Comparison of ENCODE assay signal across 1 cellular context in the genomic region with DNA sequence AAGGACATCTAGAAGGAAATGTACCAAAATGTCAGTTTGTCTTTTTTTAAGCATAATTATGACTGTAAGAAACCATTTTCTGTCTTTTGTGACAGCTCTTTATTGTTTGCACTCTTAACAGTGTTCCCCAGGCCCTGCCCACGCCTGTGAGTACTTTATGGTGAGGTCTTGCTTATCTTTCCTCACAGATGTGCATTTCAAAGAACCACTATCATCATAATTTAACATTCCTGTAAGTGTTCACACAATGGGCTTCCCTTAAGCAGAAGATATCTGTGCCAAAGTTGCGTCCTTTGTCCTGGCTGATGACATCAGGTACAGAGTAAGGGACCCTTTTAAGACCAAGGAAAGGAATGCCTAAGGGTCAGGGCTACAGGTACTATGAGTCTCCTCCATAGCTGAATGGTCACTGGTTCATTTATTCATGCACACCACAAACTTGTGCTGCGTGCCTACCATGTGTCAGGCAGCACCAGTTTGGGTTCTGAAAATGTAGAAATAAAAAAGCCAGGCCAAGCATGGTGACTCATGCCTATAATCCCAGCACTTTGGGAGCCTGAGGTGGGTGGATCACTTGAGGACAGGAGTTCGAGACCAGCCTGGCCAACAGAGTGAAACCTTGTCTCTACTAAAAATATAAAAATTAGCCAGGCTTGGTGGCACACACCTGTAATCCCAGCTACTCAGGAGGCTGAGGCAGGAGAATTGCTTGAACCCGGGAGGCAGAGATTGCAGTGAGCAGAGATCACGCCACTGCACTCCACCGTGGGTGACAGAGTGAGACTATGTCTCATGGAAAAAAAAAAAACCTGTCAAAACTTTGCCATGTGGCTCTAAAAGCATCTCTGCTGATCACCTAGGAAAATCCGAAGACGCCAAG.
A peak's percentile ranks its signal among the peaks of the same experiment; 100 is the strongest.
TF ChIP-seq lines count a peak whose summit lies in the region.

No MANE protein-coding gene starts in this region.

TF ChIP-seq in K562, 482 proteins besides CTCF, POLR2A, EP300 and RAD21 (continued from another document and continues in another):
- TF ChIP-seq, protein P1, sequence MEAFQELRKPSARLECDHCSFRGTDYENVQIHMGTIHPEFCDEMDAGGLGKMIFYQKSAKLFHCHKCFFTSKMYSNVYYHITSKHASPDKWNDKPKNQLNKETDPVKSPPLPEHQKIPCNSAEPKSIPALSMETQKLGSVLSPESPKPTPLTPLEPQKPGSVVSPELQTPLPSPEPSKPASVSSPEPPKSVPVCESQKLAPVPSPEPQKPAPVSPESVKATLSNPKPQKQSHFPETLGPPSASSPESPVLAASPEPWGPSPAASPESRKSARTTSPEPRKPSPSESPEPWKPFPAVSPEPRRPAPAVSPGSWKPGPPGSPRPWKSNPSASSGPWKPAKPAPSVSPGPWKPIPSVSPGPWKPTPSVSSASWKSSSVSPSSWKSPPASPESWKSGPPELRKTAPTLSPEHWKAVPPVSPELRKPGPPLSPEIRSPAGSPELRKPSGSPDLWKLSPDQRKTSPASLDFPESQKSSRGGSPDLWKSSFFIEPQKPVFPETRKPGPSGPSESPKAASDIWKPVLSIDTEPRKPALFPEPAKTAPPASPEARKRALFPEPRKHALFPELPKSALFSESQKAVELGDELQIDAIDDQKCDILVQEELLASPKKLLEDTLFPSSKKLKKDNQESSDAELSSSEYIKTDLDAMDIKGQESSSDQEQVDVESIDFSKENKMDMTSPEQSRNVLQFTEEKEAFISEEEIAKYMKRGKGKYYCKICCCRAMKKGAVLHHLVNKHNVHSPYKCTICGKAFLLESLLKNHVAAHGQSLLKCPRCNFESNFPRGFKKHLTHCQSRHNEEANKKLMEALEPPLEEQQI (IDR thresholded peaks at IDR 0.05), result peak; percentile 97
- TF ChIP-seq NR3C1 (CRISPR knock-in tag; IDR thresholded peaks at IDR 0.05) (no peak), ZNF197 (CRISPR knock-in tag; IDR thresholded peaks at IDR 0.05; ENCODE audit: low read depth) (0 out of 2 replicates have a peak, but pooled peaks have one; percentile 28), MYNN (IDR thresholded peaks at IDR 0.05) (peak; percentile 94), MYNN (CRISPR knock-in tag; IDR thresholded peaks at IDR 0.05) (no peak), TFAM (CRISPR knock-in tag; conservative IDR thresholded peaks at IDR 0.05) (no peak), HLTF (IDR thresholded peaks at IDR 0.05) (no peak), XRCC5 (IDR thresholded peaks at IDR 0.05; ENCODE audit: low read depth, low read length) (no peak), ZNF75A (CRISPR knock-in tag; IDR thresholded peaks at IDR 0.05) (no peak), MYBL2 (IDR thresholded peaks at IDR 0.05; ENCODE audit: low read depth) (no peak), MYBL2 (CRISPR knock-in tag; IDR thresholded peaks at IDR 0.05; ENCODE audit: borderline replicate concordance) (no peak), OTX1 (CRISPR knock-in tag; IDR thresholded peaks at IDR 0.05) (no peak), ZC3H8 (IDR thresholded peaks at IDR 0.05) (no peak), GABPB2 (CRISPR knock-in tag; conservative IDR thresholded peaks at IDR 0.05) (no peak), RBBP5 (IDR thresholded peaks at IDR 0.05; ENCODE audit: borderline replicate concordance, insufficient read depth, low read length, poor library complexity, severe bottlenecking) (peak; percentile 85), ZNF830 (CRISPR knock-in tag; IDR thresholded peaks at IDR 0.05) (no peak), ZNF3 (CRISPR knock-in tag; IDR thresholded peaks at IDR 0.05) (0 out of 2 replicates have a peak, but pooled peaks have one; percentile 9), STAT5B (CRISPR knock-in tag; IDR thresholded peaks at IDR 0.05) (no peak), KLF6 (CRISPR knock-in tag; IDR thresholded peaks at IDR 0.05; ENCODE audit: borderline replicate concordance) (no peak), CBX2 (IDR thresholded peaks at IDR 0.05; ENCODE audit: insufficient read depth, low read length, poor library complexity, severe bottlenecking) (no peak), ZNF785 (CRISPR knock-in tag; IDR thresholded peaks at IDR 0.05) (no peak), KDM2B (CRISPR knock-in tag; IDR thresholded peaks at IDR 0.05) (no peak), TOE1 (IDR thresholded peaks at IDR 0.05; ENCODE audit: borderline replicate concordance) (peak; percentile 69; the same call in 1 of the 2 replicates), TOE1 (CRISPR knock-in tag; IDR thresholded peaks at IDR 0.05; ENCODE audit: borderline replicate concordance, low read depth) (no peak), SMAD3 (CRISPR knock-in tag; conservative IDR thresholded peaks at IDR 0.05) (no peak), CSDE1 (IDR thresholded peaks at IDR 0.05) (no peak), POLR2AphosphoS2 (IDR thresholded peaks at IDR 0.05; ENCODE audit: low read length) (no peak), ZSCAN29 (IDR thresholded peaks at IDR 0.05) (no peak), SPI1 (IDR thresholded peaks at IDR 0.05; ENCODE audit: borderline replicate concordance, low read depth, low read length) (0 out of 2 replicates have a peak, but pooled peaks have one; percentile 2), CHD2 (IDR thresholded peaks at IDR 0.05; ENCODE audit: low read depth, low read length) (no peak; the same call in 1 of the 2 replicates), BCL6 (CRISPR knock-in tag; IDR thresholded peaks at IDR 0.05) (no peak), FOXK1 (CRISPR knock-in tag; IDR thresholded peaks at IDR 0.05; ENCODE audit: borderline replicate concordance) (no peak), CBFB (CRISPR knock-in tag; IDR thresholded peaks at IDR 0.05) (no peak; the same call in 1 of the 2 replicates), PURB (CRISPR knock-in tag; IDR thresholded peaks at IDR 0.05; ENCODE audit: low read depth) (no peak), ZNF121 (CRISPR knock-in tag; conservative IDR thresholded peaks at IDR 0.05) (no peak), RUNX1 (IDR thresholded peaks at IDR 0.05; ENCODE audit: low read depth) (0 out of 2 replicates have a peak, but pooled peaks have one; percentile 54), SRSF7 (optimal IDR thresholded peaks at IDR 0.05; ENCODE audit: low read depth, low read length) (no peak), FOXK2 (conservative IDR thresholded peaks at IDR 0.05 in 1 of 2, IDR thresholded peaks at IDR 0.05 in 1 of 2; ENCODE audit: low read depth in 2 of 2) (peak; percentile 59 to 67; a peak in 2 of 4 replicates)
- TF ChIP-seq, protein P2, sequence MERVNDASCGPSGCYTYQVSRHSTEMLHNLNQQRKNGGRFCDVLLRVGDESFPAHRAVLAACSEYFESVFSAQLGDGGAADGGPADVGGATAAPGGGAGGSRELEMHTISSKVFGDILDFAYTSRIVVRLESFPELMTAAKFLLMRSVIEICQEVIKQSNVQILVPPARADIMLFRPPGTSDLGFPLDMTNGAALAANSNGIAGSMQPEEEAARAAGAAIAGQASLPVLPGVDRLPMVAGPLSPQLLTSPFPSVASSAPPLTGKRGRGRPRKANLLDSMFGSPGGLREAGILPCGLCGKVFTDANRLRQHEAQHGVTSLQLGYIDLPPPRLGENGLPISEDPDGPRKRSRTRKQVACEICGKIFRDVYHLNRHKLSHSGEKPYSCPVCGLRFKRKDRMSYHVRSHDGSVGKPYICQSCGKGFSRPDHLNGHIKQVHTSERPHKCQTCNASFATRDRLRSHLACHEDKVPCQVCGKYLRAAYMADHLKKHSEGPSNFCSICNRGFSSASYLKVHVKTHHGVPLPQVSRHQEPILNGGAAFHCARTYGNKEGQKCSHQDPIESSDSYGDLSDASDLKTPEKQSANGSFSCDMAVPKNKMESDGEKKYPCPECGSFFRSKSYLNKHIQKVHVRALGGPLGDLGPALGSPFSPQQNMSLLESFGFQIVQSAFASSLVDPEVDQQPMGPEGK (CRISPR knock-in tag; IDR thresholded peaks at IDR 0.05; ENCODE audit: borderline replicate concordance), result no peak
- TF ChIP-seq, protein P3, sequence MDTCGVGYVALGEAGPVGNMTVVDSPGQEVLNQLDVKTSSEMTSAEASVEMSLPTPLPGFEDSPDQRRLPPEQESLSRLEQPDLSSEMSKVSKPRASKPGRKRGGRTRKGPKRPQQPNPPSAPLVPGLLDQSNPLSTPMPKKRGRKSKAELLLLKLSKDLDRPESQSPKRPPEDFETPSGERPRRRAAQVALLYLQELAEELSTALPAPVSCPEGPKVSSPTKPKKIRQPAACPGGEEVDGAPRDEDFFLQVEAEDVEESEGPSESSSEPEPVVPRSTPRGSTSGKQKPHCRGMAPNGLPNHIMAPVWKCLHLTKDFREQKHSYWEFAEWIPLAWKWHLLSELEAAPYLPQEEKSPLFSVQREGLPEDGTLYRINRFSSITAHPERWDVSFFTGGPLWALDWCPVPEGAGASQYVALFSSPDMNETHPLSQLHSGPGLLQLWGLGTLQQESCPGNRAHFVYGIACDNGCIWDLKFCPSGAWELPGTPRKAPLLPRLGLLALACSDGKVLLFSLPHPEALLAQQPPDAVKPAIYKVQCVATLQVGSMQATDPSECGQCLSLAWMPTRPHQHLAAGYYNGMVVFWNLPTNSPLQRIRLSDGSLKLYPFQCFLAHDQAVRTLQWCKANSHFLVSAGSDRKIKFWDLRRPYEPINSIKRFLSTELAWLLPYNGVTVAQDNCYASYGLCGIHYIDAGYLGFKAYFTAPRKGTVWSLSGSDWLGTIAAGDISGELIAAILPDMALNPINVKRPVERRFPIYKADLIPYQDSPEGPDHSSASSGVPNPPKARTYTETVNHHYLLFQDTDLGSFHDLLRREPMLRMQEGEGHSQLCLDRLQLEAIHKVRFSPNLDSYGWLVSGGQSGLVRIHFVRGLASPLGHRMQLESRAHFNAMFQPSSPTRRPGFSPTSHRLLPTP (IDR thresholded peaks at IDR 0.05; ENCODE audit: borderline replicate concordance, extremely low read depth, insufficient read length), result no peak
- TF ChIP-seq, protein P4, sequence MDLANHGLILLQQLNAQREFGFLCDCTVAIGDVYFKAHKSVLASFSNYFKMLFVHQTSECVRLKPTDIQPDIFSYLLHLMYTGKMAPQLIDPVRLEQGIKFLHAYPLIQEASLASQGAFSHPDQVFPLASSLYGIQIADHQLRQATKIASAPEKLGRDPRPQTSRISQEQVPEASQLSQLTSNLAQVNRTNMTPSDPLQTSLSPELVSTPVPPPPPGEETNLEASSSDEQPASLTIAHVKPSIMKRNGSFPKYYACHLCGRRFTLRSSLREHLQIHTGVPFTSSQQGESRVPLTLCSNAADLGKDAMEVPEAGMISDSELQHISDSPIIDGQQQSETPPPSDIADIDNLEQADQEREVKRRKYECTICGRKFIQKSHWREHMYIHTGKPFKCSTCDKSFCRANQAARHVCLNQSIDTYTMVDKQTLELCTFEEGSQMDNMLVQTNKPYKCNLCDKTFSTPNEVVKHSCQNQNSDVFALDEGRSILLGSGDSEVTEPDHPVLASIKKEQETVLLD (IDR thresholded peaks at IDR 0.05), result peak; percentile 86
- TF ChIP-seq, protein P5, sequence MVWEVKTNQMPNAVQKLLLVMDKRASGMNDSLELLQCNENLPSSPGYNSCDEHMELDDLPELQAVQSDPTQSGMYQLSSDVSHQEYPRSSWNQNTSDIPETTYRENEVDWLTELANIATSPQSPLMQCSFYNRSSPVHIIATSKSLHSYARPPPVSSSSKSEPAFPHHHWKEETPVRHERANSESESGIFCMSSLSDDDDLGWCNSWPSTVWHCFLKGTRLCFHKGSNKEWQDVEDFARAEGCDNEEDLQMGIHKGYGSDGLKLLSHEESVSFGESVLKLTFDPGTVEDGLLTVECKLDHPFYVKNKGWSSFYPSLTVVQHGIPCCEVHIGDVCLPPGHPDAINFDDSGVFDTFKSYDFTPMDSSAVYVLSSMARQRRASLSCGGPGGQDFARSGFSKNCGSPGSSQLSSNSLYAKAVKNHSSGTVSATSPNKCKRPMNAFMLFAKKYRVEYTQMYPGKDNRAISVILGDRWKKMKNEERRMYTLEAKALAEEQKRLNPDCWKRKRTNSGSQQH (CRISPR knock-in tag; IDR thresholded peaks at IDR 0.05), result no peak
- TF ChIP-seq, protein P6, sequence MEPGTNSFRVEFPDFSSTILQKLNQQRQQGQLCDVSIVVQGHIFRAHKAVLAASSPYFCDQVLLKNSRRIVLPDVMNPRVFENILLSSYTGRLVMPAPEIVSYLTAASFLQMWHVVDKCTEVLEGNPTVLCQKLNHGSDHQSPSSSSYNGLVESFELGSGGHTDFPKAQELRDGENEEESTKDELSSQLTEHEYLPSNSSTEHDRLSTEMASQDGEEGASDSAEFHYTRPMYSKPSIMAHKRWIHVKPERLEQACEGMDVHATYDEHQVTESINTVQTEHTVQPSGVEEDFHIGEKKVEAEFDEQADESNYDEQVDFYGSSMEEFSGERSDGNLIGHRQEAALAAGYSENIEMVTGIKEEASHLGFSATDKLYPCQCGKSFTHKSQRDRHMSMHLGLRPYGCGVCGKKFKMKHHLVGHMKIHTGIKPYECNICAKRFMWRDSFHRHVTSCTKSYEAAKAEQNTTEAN (CRISPR knock-in tag; IDR thresholded peaks at IDR 0.05), result peak; percentile 89; the same call in 1 of the 2 replicates
- TF ChIP-seq, protein P7, sequence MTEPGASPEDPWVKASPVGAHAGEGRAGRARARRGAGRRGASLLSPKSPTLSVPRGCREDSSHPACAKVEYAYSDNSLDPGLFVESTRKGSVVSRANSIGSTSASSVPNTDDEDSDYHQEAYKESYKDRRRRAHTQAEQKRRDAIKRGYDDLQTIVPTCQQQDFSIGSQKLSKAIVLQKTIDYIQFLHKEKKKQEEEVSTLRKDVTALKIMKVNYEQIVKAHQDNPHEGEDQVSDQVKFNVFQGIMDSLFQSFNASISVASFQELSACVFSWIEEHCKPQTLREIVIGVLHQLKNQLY (CRISPR knock-in tag; conservative IDR thresholded peaks at IDR 0.05), result no peak
- TF ChIP-seq, protein P8, sequence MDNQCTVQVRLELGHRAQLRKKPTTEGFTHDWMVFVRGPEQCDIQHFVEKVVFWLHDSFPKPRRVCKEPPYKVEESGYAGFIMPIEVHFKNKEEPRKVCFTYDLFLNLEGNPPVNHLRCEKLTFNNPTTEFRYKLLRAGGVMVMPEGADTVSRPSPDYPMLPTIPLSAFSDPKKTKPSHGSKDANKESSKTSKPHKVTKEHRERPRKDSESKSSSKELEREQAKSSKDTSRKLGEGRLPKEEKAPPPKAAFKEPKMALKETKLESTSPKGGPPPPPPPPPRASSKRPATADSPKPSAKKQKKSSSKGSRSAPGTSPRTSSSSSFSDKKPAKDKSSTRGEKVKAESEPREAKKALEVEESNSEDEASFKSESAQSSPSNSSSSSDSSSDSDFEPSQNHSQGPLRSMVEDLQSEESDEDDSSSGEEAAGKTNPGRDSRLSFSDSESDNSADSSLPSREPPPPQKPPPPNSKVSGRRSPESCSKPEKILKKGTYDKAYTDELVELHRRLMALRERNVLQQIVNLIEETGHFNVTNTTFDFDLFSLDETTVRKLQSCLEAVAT (IDR thresholded peaks at IDR 0.05), result peak in 1 of 2 experiments; percentile 82; a peak in 2 of 4 replicates
- TF ChIP-seq, protein P9, sequence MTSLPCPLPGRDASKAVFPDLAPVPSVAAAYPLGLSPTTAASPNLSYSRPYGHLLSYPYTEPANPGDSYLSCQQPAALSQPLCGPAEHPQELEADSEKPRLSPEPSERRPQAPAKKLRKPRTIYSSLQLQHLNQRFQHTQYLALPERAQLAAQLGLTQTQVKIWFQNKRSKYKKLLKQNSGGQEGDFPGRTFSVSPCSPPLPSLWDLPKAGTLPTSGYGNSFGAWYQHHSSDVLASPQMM (CRISPR knock-in tag; IDR thresholded peaks at IDR 0.05), result no peak
- TF ChIP-seq, protein P10, sequence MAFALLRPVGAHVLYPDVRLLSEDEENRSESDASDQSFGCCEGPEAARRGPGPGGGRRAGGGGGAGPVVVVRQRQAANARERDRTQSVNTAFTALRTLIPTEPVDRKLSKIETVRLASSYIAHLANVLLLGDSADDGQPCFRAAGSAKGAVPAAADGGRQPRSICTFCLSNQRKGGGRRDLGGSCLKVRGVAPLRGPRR (CRISPR knock-in tag; IDR thresholded peaks at IDR 0.05), result no peak
- TF ChIP-seq, protein P11, sequence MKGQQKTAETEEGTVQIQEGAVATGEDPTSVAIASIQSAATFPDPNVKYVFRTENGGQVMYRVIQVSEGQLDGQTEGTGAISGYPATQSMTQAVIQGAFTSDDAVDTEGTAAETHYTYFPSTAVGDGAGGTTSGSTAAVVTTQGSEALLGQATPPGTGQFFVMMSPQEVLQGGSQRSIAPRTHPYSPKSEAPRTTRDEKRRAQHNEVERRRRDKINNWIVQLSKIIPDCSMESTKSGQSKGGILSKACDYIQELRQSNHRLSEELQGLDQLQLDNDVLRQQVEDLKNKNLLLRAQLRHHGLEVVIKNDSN (CRISPR knock-in tag; IDR thresholded peaks at IDR 0.05), result no peak
